ENCODE assay signal across 8 cellular contexts in genomic region chr1:66542811-66543767, GRCh38. TPM values are rescaled to one million over a fixed set of nuclear protein-coding genes. Genes with fewer than 3 reads are reported as not detected.
DNase-seq lines count a peak whose midpoint lies in the region; ATAC-seq lines count a peak whose summit lies in the region.

No MANE protein-coding gene starts in this region.

- H3K9me3 Mint-ChIP-seq in naive thymus-derived CD8-positive, alpha-beta T cell: no peaks in the 10 kb centered on the region

- peak; percentile 56 for ATAC-seq in esophagus mucosa
- ATAC-seq in naive thymus-derived CD8-positive, alpha-beta T cell: no peak

- no peaks in the 10 kb centered on the region for H3K4me1 Mint-ChIP-seq in naive thymus-derived CD8-positive, alpha-beta T cell

- in situ Hi-C loops in G401 (cut with HindIII; ENCODE audit: low sequenced_read_pairs): no loop called here

- no peak overlapping the region for H3K27ac Mint-ChIP-seq in naive thymus-derived CD8-positive, alpha-beta T cell

- H3K27me3 Mint-ChIP-seq in naive thymus-derived CD8-positive, alpha-beta T cell: peaks cover 0 to 15% (median 5%) of the 10 kb centered on the region in 5 donors

- no peak overlapping the region for H3K4me3 Mint-ChIP-seq in naive thymus-derived CD8-positive, alpha-beta T cell

- DNase-seq in DMS153 (lab: John Stamatoyannopoulos, UW): peak; percentile 99
- DNase-seq in NCI-H345 treated with DMSO at 0.1 percent for 48 hours (lab: John Stamatoyannopoulos, UW; ENCODE audit: unreplicated experiment): peak; percentile 93
- DNase-seq in nucleus accumbens (lab: John Stamatoyannopoulos, UW): peak in 38 of 56 donors; percentile 6 to 92 (median 40)
- no peak for DNase-seq in naive thymus-derived CD8-positive, alpha-beta T cell
- DNase-seq in G401 (ENCODE audit: low spot score): no peak
- no peak for DNase-seq in HPDE6-E6E7 (ENCODE audit: extremely low spot score)
- no peak for DNase-seq in AML-193 (lab: John Stamatoyannopoulos, UW)

- POLR2A ChIA-PET in naive thymus-derived CD8-positive, alpha-beta T cell (lab: Charles Lee): no interaction called here

- no peaks in the 10 kb centered on the region for H3K36me3 Mint-ChIP-seq in naive thymus-derived CD8-positive, alpha-beta T cell

RNA-seq across cellular contexts. Expression of gene SGIP1, which starts 9.1 kb away (rescaled TPM):
- total RNA-seq in esophagus mucosa: 1.4 TPM
- total RNA-seq in naive thymus-derived CD8-positive, alpha-beta T cell: not detected
- not detected for polyA plus RNA-seq in naive thymus-derived CD8-positive, alpha-beta T cell
- total RNA-seq in G401 (2014; rRNA removed; shearing (Covaris generic)): not detected in 2 replicates

Comparison
In these comparisons a context has a peak if more than half of its experiments do, and no peak if none do; other contexts are left out.
1. DNase-seq: peak in DMS153 (single experiment), NCI-H345 treated with DMSO at 0.1 percent for 48 hours (single experiment) and nucleus accumbens (38 of 56); none in naive thymus-derived CD8-positive, alpha-beta T cell (0 of 10), G401 (single experiment), HPDE6-E6E7 (single experiment) and AML-193 (0 of 2).